ENCODE assay signal across 1 cellular context in genomic region chr1:232628335-232629214, GRCh38.
TF ChIP-seq lines count a peak whose summit lies in the region.

No MANE protein-coding gene starts in this region.

TF ChIP-seq in SK-N-SH treated with all-trans-retinoic acid at 6 μM for 48 hours, 23 proteins besides CTCF, POLR2A, EP300 and RAD21 (continued from another document):
- TF ChIP-seq CREB5 (CRISPR knock-in tag; IDR thresholded peaks at IDR 0.05; ENCODE audit: low read depth) (no peak), ZNF565 (CRISPR knock-in tag; conservative IDR thresholded peaks at IDR 0.05; ENCODE audit: low read depth) (no peak), PATZ1 (CRISPR knock-in tag; IDR thresholded peaks at IDR 0.05; ENCODE audit: borderline replicate concordance) (no peak), ZFP30 (CRISPR knock-in tag; IDR thresholded peaks at IDR 0.05) (no peak), POU6F1 (CRISPR knock-in tag; IDR thresholded peaks at IDR 0.05; ENCODE audit: borderline replicate concordance, low read depth) (no peak), TOX (CRISPR knock-in tag; IDR thresholded peaks at IDR 0.05; ENCODE audit: borderline replicate concordance) (no peak), ZNF70 (CRISPR knock-in tag; IDR thresholded peaks at IDR 0.05) (no peak), PPARA (CRISPR knock-in tag; IDR thresholded peaks at IDR 0.05; ENCODE audit: borderline replicate concordance) (no peak), GLIS3 (CRISPR knock-in tag; IDR thresholded peaks at IDR 0.05) (no peak), ESRRG (CRISPR knock-in tag; IDR thresholded peaks at IDR 0.05) (no peak), ZFP3 (CRISPR knock-in tag; IDR thresholded peaks at IDR 0.05) (no peak), ISL1 (CRISPR knock-in tag; IDR thresholded peaks at IDR 0.05) (no peak)
